ENCODE assay signal across 22 cellular contexts in genomic region chr2:219614076-219614860, GRCh38. TPM values are rescaled to one million over a fixed set of nuclear protein-coding genes. Genes with fewer than 3 reads are reported as not detected.
"Had no signal": no experiment of that assay in that cellular context is flagged by ENCODE, and none has a peak within 500 bp of the region (broad histone marks: within the 10 kb centered on the region; RNA-seq: fewer than 3 reads in every experiment).

No MANE protein-coding gene starts in this region.

- H3K36me3 ChIP-seq: ovary had no signal

- H3K4me3 Mint-ChIP-seq: activated T-cell treated with anti-CD3 and anti-CD28 coated beads, Interleukin-2, amount 50 U/mL, for 4 hours had no signal

- DNase-seq: activated CD4-positive, CD25-positive, alpha-beta regulatory T cell treated with anti-CD3 and anti-CD28 coated beads, Interleukin-2, amount 50 U/mL, for 72 hours; activated CD8-positive, alpha-beta memory T cell treated with anti-CD3 and anti-CD28 coated beads, Interleukin-2, amount 50 U/mL, for 48 hours; activated naive CD4-positive, alpha-beta T cell treated with Interleukin-2 at 50 U/mL for 16 hours; activated T-cell treated with anti-CD3 and anti-CD28 coated beads, Interleukin-2, amount 50 U/mL, for 4 hours; anterior cingulate cortex; body of pancreas; effector memory CD4-positive, alpha-beta T cell; foreskin keratinocyte; naive thymus-derived CD4-positive, alpha-beta T cell; stimulated activated CD4-positive, alpha-beta T cell treated with anti-CD3 and anti-CD28 coated beads, Interleukin-4, amount 100 ng/mL, for 24 hours; stimulated activated naive CD4-positive, alpha-beta T cell treated with Interleukin-2 at 50 U/mL for 16 hours; transverse colon had no signal

- H3K9me3 Mint-ChIP-seq: activated T-cell treated with anti-CD3 and anti-CD28 coated beads, Interleukin-2, amount 50 U/mL, for 4 hours; naive thymus-derived CD4-positive, alpha-beta T cell had no signal

- H3K27ac ChIP-seq: body of pancreas, foreskin keratinocyte, ovary, prostate gland, transverse colon, VCaP had no signal

- H3K4me3 ChIP-seq: body of pancreas, ovary, prostate gland, transverse colon had no signal

- H3K9me3 ChIP-seq: body of pancreas, ovary, prostate gland, transverse colon had no signal

- H3K4me1 ChIP-seq: foreskin keratinocyte, prostate gland, transverse colon had no signal

- H3K27me3 Mint-ChIP-seq: naive thymus-derived CD4-positive, alpha-beta T cell had no signal

- ATAC-seq: activated T-cell treated with anti-CD3 and anti-CD28 coated beads, Interleukin-2, amount 50 U/mL, for 4 hours; body of pancreas; foreskin keratinocyte; left lobe of liver; naive thymus-derived CD4-positive, alpha-beta T cell had no signal

- H3K27me3 ChIP-seq: body of pancreas, foreskin keratinocyte, ovary, transverse colon had no signal

RNA-seq across cellular contexts. Expression of gene SLC4A3, which starts 13.2 kb away (rescaled TPM):
- total RNA-seq: T-helper 2 cell treated with Interferon-gamma antibody and Interleukin-4, amounts not matched to agents 100 ng/mL and 5 ng/mL, for 36 hours had no signal
- polyA plus RNA-seq: naive thymus-derived CD4-positive, alpha-beta T cell had no signal

RNA-seq across cellular contexts. Expression of gene INHA, which starts 42.2 kb away (rescaled TPM):
- total RNA-seq: activated CD8-positive, alpha-beta memory T cell treated with anti-CD3 and anti-CD28 coated beads for 36 hours; activated T-cell treated with anti-CD3 and anti-CD28 coated beads, Interleukin-2, amount 50 U/mL, for 4 hours; dermis microvascular lymphatic vessel endothelial cell; glomerular endothelial cell; kidney epithelial cell; lung microvascular endothelial cell; T-helper 2 cell treated with Interferon-gamma antibody and Interleukin-4, amounts not matched to agents 100 ng/mL and 5 ng/mL, for 36 hours; transverse colon had no signal
- polyA plus RNA-seq: naive thymus-derived CD4-positive, alpha-beta T cell had no signal

RNA-seq across cellular contexts. Expression of gene OBSL1, which starts 42.9 kb away (rescaled TPM):
- total RNA-seq: T-helper 2 cell treated with Interferon-gamma antibody and Interleukin-4, amounts not matched to agents 100 ng/mL and 5 ng/mL, for 36 hours had no signal
- polyA plus RNA-seq: naive thymus-derived CD4-positive, alpha-beta T cell had no signal
